In the genomic region with DNA sequence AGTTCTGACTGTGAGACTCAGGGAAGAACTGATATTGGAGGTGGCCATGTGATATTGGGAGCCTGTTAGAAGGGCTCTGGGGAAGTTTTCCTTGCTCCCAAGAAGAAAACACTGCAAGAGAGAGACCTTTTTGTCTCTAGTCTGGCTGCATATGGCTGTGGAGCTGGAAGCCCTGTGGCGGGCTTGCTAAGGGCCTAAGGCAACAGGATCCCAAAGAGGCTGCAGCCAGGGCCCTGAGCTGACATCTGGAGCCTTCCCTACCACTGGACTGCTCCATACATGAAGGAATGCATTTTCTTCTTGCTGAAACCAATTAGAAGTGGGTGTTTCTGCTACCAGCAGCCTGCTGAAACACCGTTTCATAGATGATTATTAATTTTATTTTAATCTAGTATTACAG, we compare ENCODE assay signal across 29 cellular contexts.
"Had no signal": no experiment of that assay in that cellular context is flagged by ENCODE, and none has a peak within 500 bp of the region (broad histone marks: within the 10 kb centered on the region; RNA-seq: fewer than 3 reads in every experiment).

No MANE protein-coding gene starts in this region.

- H3K27me3 ChIP-seq: gastrocnemius medialis, pancreas had no signal

- H3K4me3 Mint-ChIP-seq: activated naive CD8-positive, alpha-beta T cell treated with anti-CD3 and anti-CD28 coated beads, Interleukin-2, amount 50 U/mL, for 24 hours; effector memory CD8-positive, alpha-beta T cell; immature natural killer cell; natural killer cell had no signal

- ATAC-seq: activated CD4-positive, CD25-positive, alpha-beta regulatory T cell treated with anti-CD3 and anti-CD28 coated beads, Interleukin-2, amount 50 U/mL, for 24 hours; activated naive CD8-positive, alpha-beta T cell treated with anti-CD3 and anti-CD28 coated beads, Interleukin-2, amount 50 U/mL, for 24 hours; effector memory CD8-positive, alpha-beta T cell; gastrocnemius medialis; left colon; natural killer cell; pancreas; sciatic nerve; stimulated activated naive CD8-positive, alpha-beta T cell treated with anti-CD3 and anti-CD28 coated beads, Interleukin-15, Interleukin-2, amounts not matched to agents 100 U/mL and 50 U/mL, for 24 hours had no signal

- H3K4me3 ChIP-seq: gastrocnemius medialis, pancreas, prostate gland, skin epidermis, thoracic aorta had no signal

- H3K9me3 Mint-ChIP-seq: activated naive CD8-positive, alpha-beta T cell treated with anti-CD3 and anti-CD28 coated beads, Interleukin-2, amount 50 U/mL, for 24 hours; effector memory CD8-positive, alpha-beta T cell; natural killer cell had no signal

- H3K4me1 ChIP-seq: prostate gland had no signal

- H3K36me3 ChIP-seq: gastrocnemius medialis, pancreas, prostate gland, thoracic aorta had no signal

- H3K27ac Mint-ChIP-seq: activated naive CD8-positive, alpha-beta T cell treated with anti-CD3 and anti-CD28 coated beads, Interleukin-2, amount 50 U/mL, for 24 hours; effector memory CD8-positive, alpha-beta T cell; immature natural killer cell; natural killer cell had no signal

- DNase-seq: activated CD4-positive, alpha-beta T cell treated with anti-CD3 and anti-CD28 coated beads for 48 hours; activated CD4-positive, alpha-beta T cell treated with anti-CD3 and anti-CD28 coated beads, Interleukin-2, amount 50 U/mL, for 48 hours; activated CD8-positive, alpha-beta memory T cell treated with anti-CD3 and anti-CD28 coated beads for 24 hours; activated effector memory CD4-positive, alpha-beta T cell treated with Interleukin-2 at 50 U/mL for 16 hours; activated naive CD4-positive, alpha-beta T cell treated with Interleukin-2 at 50 U/mL for 16 hours; activated naive CD8-positive, alpha-beta T cell treated with anti-CD3 and anti-CD28 coated beads, Interleukin-2, amount 50 U/mL, for 24 hours; amygdala; cortex of kidney; effector memory CD8-positive, alpha-beta T cell; erythroblast; gastrocnemius medialis; hippocampal formation; immature natural killer cell; kidney; left colon; natural killer cell; nucleus accumbens; pancreas; retina; stimulated activated CD4-positive, alpha-beta T cell treated with anti-CD3 and anti-CD28 coated beads, Interleukin-12 subunit alpha, Interleukin-12 subunit beta, amount 100 ng/mL, for 4 hours; stimulated activated CD4-positive, alpha-beta T cell treated with anti-CD3 and anti-CD28 coated beads, Interleukin-4, amount 100 ng/mL, for 1 hour; stimulated activated naive CD8-positive, alpha-beta T cell treated with anti-CD3 and anti-CD28 coated beads, Interleukin-15, Interleukin-2, amounts not matched to agents 100 U/mL and 50 U/mL, for 24 hours; trophoblast cell had no signal

- H3K27ac ChIP-seq: gastrocnemius medialis, pancreas, prostate gland, thoracic aorta, VCaP had no signal

- H3K27me3 Mint-ChIP-seq: activated naive CD8-positive, alpha-beta T cell treated with anti-CD3 and anti-CD28 coated beads, Interleukin-2, amount 50 U/mL, for 24 hours had no signal

- H3K36me3 Mint-ChIP-seq: natural killer cell had no signal

- H3K9me3 ChIP-seq: gastrocnemius medialis, pancreas, prostate gland, thoracic aorta had no signal
